ENCODE assay signal across 8 cellular contexts in the genomic region with DNA sequence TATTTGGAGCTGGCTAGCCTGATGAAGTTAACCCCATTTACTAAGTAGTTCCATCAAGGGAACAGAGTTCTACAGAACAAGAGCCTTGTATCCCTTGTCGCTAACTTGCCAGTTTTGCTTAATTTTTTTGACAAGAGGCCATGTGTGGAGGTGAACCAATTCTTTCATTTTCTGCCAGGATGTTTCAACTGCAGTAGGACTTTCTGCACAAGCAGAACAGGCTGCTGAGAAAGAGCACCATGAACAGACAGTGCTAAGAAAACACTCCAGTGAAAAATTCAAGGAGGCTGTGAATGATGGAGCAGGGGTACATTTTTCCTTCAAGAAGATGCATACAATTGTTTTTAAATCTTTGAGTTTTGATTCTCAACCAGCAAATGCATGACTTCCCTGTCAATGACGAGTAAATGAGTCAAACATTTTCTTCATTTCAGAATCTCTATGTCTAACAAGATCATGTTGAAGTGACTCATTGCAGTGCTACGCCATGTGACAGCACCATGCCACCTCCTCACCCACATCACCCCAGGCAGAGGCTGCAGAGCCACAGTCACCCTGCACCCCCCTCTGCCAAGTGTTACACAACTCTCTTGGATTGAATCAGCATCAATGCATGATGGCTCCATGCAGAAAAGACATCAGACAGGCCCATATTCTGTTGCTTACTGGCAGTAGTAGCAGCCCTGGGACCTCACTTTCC.
DNase-seq lines count a peak whose midpoint lies in the region; ATAC-seq, FAIRE-seq and TF ChIP-seq lines count a peak whose summit lies in the region.

No MANE protein-coding gene starts in this region.

- H3K4me1 ChIP-seq in adipocyte (ENCODE audit: control insufficient read depth, insufficient read depth, low read length) (peaks cover 18% of the 10 kb centered on the region), left lung (no peaks in the 10 kb centered on the region)

- no peak for TF ChIP-seq POLR2A in GM12891 (IDR thresholded peaks at IDR 0.05; ENCODE audit: low read depth, low read length)

- CTCF ChIA-PET in BJ (lab: Yijun Ruan, JAX), result no interaction called here

- ATAC-seq in left lung, result peak; percentile 74

- POLR2A ChIA-PET in BJ (lab: Charles Lee), result no interaction called here

- no peak overlapping the region for H3K9ac ChIP-seq in adipocyte (ENCODE audit: low read length)

- H3K27me3 ChIP-seq in BJ (ENCODE audit: control insufficient read depth, insufficient read depth, low read length), result no peaks in the 10 kb centered on the region
- H3K27me3 ChIP-seq in MG63, result no peaks in the 10 kb centered on the region
- no peaks in the 10 kb centered on the region for H3K27me3 ChIP-seq in adipocyte (replicated peaks; ENCODE audit: control insufficient read depth, insufficient read depth, low read length)
- no peaks in the 10 kb centered on the region for H3K27me3 ChIP-seq in left lung

- TF ChIP-seq CTCF in BJ (IDR thresholded peaks at IDR 0.05; ENCODE audit: insufficient read depth, low read depth, low read length) (no peak), left lung (IDR thresholded peaks at IDR 0.05) (no peak)

- DNase-seq in BJ (ENCODE audit: low read depth) (peak; percentile 72), MG63 (peak; percentile 94), adipocyte (ENCODE audit: low read depth) (peak; percentile 87), left lung (peak in 1 of 2 donors; percentile 57), stromal cell of bone marrow (ENCODE audit: low read depth) (peak; percentile 97), GM12891 (ENCODE audit: insufficient read length, low spot score) (no peak), NCI-H2227 (lab: John Stamatoyannopoulos, UW; ENCODE audit: unreplicated experiment) (no peak), GM19238 (ENCODE audit: insufficient read length, low spot score) (no peak)

- peak overlapping the region in 1 of 2 donors; percentile 33 for H3K27ac ChIP-seq in left lung

- intact Hi-C loops in left lung (cut with DNase I), result no loop called here

- no peaks in the 10 kb centered on the region for H3K9me3 ChIP-seq in MG63
- no peaks in the 10 kb centered on the region for H3K9me3 ChIP-seq in adipocyte (ENCODE audit: control insufficient read depth, low read length)
- H3K9me3 ChIP-seq in left lung, result no peaks in the 10 kb centered on the region

- H3K4me3 ChIP-seq in BJ (ENCODE audit: low read depth, low read length) (no peak overlapping the region), MG63 (no peak overlapping the region), adipocyte (ENCODE audit: low read length) (no peak overlapping the region), left lung (no peak overlapping the region)

- H3K36me3 ChIP-seq in BJ (ENCODE audit: control insufficient read depth, insufficient read depth, low read length), result no peaks in the 10 kb centered on the region
- H3K36me3 ChIP-seq in MG63, result no peaks in the 10 kb centered on the region
- H3K36me3 ChIP-seq in adipocyte (ENCODE audit: control insufficient read depth, insufficient read depth, low read length, severe bottlenecking), result no peaks in the 10 kb centered on the region
- no peaks in the 10 kb centered on the region for H3K36me3 ChIP-seq in left lung

- FAIRE-seq in GM12891 (lab: Jason Lieb, UNC), result no peak

TF ChIP-seq in GM12891, 5 proteins besides CTCF, POLR2A, EP300 and RAD21:
- TF ChIP-seq SPI1 (IDR thresholded peaks at IDR 0.05; ENCODE audit: low read depth, low read length), result no peak
- no peak for TF ChIP-seq POLR2AphosphoS5 (IDR thresholded peaks at IDR 0.05; ENCODE audit: low read depth, low read length)
- TF ChIP-seq POU2F2 (IDR thresholded peaks at IDR 0.05; ENCODE audit: low read depth, low read length), result no peak
TF ChIP-seq in GM12891: peak in this region for 0.

Comparison
In these comparisons a context has a peak if more than half of its experiments do, and no peak if none do; other contexts are left out.
1. DNase-seq: peak in BJ (single experiment), MG63 (single experiment), adipocyte (single experiment) and stromal cell of bone marrow (single experiment); none in GM12891 (single experiment), NCI-H2227 (single experiment) and GM19238 (single experiment).